In genomic region chr6:11459002-11459658, GRCh38 we compare ENCODE assay signal across 12 cellular contexts.
DNase-seq lines count a peak whose midpoint lies in the region; ATAC-seq and TF ChIP-seq lines count a peak whose summit lies in the region.
"Had no signal": no experiment of that assay in that cellular context is flagged by ENCODE, and none has a peak within 500 bp of the region (broad histone marks: within the 10 kb centered on the region; RNA-seq: fewer than 3 reads in every experiment).

No MANE protein-coding gene starts in this region.

- no peaks in the 10 kb centered on the region for H3K9me3 ChIP-seq in esophagus squamous epithelium
- H3K9me3 ChIP-seq in CD4-positive, alpha-beta memory T cell (ENCODE audit: control insufficient read depth in 1 of 2, low read length in 2 of 2) = no peaks in the 10 kb centered on the region

- TF ChIP-seq CTCF in esophagus squamous epithelium (IDR thresholded peaks at IDR 0.05) = no peak

- H3K27me3 Mint-ChIP-seq in activated CD4-positive, alpha-beta memory T cell treated with anti-CD3 and anti-CD28 coated beads for 36 hours = no peaks in the 10 kb centered on the region
- peaks cover 6% of the 10 kb centered on the region for H3K27me3 Mint-ChIP-seq in activated CD4-positive, alpha-beta memory T cell treated with anti-CD3 and anti-CD28 coated beads, Interleukin-2, amount 10 ng/mL, durations not matched to agents 7 days and 5 days
- H3K27me3 Mint-ChIP-seq in CD4-positive, alpha-beta memory T cell = peaks cover 0 to 3% of the 10 kb centered on the region in 2 donors
- H3K27me3 Mint-ChIP-seq: brain had no signal

- no peak for TF ChIP-seq POLR2A in esophagus squamous epithelium (IDR thresholded peaks at IDR 0.05)

- H3K4me3 ChIP-seq in esophagus squamous epithelium = no peak overlapping the region
- no peak overlapping the region for H3K4me3 ChIP-seq in CD4-positive, alpha-beta memory T cell (ENCODE audit: low read length in 2 of 2)

- DNase-seq in activated CD4-positive, alpha-beta memory T cell treated with anti-CD3 and anti-CD28 coated beads for 36 hours = peak; percentile 41
- DNase-seq in activated CD4-positive, alpha-beta memory T cell treated with anti-CD3 and anti-CD28 coated beads, Interleukin-2, amount 10 ng/mL, durations not matched to agents 7 days and 5 days = no peak
- peak; percentile 36 for DNase-seq in left kidney (ENCODE audit: low read depth, low spot score)
- DNase-seq in esophagus squamous epithelium (lab: John Stamatoyannopoulos, UW) = no peak
- DNase-seq in CD4-positive, alpha-beta memory T cell = no peak
- DNase-seq in HT-29 (ENCODE audit: low spot score) = no peak
- DNase-seq: head of caudate nucleus, NCI-H187, occipital lobe had no signal

- H3K9me3 Mint-ChIP-seq in activated CD4-positive, alpha-beta memory T cell treated with anti-CD3 and anti-CD28 coated beads for 36 hours = peaks cover 6% of the 10 kb centered on the region
- H3K9me3 Mint-ChIP-seq in activated CD4-positive, alpha-beta memory T cell treated with anti-CD3 and anti-CD28 coated beads, Interleukin-2, amount 10 ng/mL, durations not matched to agents 7 days and 5 days = peaks cover 2% of the 10 kb centered on the region
- peaks cover 0 to 3% (median 0%) of the 10 kb centered on the region in 8 donors for H3K9me3 Mint-ChIP-seq in CD4-positive, alpha-beta memory T cell

- H3K27ac ChIP-seq in esophagus squamous epithelium = no peak overlapping the region
- H3K27ac ChIP-seq in CD4-positive, alpha-beta memory T cell (ENCODE audit: low read depth, low read length) = no peak overlapping the region

- POLR2A ChIA-PET in activated CD4-positive, alpha-beta memory T cell treated with anti-CD3 and anti-CD28 coated beads for 36 hours (lab: Charles Lee) = interaction anchor here (0.7 to 3.0 kb wide), 8 partner anchors 46 to 235 kb away, joined by 3 to 20 read pairs (median 6); partner anchors contain the start of gene NEDD9
- POLR2A ChIA-PET in activated CD4-positive, alpha-beta memory T cell treated with anti-CD3 and anti-CD28 coated beads, Interleukin-2, amount 10 ng/mL, durations not matched to agents 7 days and 5 days (lab: Charles Lee) = interaction anchor here (1.2 to 1.8 kb wide), 2 partner anchors 30 to 37 kb away, joined by 3 to 6 read pairs; no protein-coding TSS in a partner anchor
- POLR2A ChIA-PET in CD4-positive, alpha-beta memory T cell (lab: Charles Lee; ENCODE audit: partially characterized antibody) = interaction anchor here (1.4 kb wide), 1 partner anchor 235 kb away, joined by 4 read pairs; no protein-coding TSS in a partner anchor

- no peaks in the 10 kb centered on the region for H3K4me1 ChIP-seq in esophagus squamous epithelium
- H3K4me1 ChIP-seq in CD4-positive, alpha-beta memory T cell (ENCODE audit: insufficient read depth, low read length) = peaks cover 19% of the 10 kb centered on the region

- 70 to 89% methylated on average over 2 of the region's 2 CpGs for WGBS in esophagus squamous epithelium, 2 donors

- H3K4me1 Mint-ChIP-seq in activated CD4-positive, alpha-beta memory T cell treated with anti-CD3 and anti-CD28 coated beads for 36 hours (ENCODE audit: low read depth) = peaks cover 36% of the 10 kb centered on the region
- H3K4me1 Mint-ChIP-seq in activated CD4-positive, alpha-beta memory T cell treated with anti-CD3 and anti-CD28 coated beads, Interleukin-2, amount 10 ng/mL, durations not matched to agents 7 days and 5 days = peaks cover 24% of the 10 kb centered on the region
- peaks cover 16 to 25% (median 22%) of the 10 kb centered on the region in 4 donors for H3K4me1 Mint-ChIP-seq in CD4-positive, alpha-beta memory T cell
- H3K4me1 Mint-ChIP-seq: brain had no signal

- no peaks in the 10 kb centered on the region for H3K36me3 ChIP-seq in esophagus squamous epithelium
- no peaks in the 10 kb centered on the region for H3K36me3 ChIP-seq in CD4-positive, alpha-beta memory T cell (ENCODE audit: insufficient read depth, low read length)

- peak; percentile 57 for ATAC-seq in GM21447 (IDR thresholded peaks at IDR 0.05; ENCODE audit: unreplicated experiment)
- peak; percentile 61 for ATAC-seq in HG03354 (IDR thresholded peaks at IDR 0.05; ENCODE audit: poor library complexity, severe bottlenecking, unreplicated experiment)

- H3K27me3 ChIP-seq in esophagus squamous epithelium = no peaks in the 10 kb centered on the region
- H3K27me3 ChIP-seq in CD4-positive, alpha-beta memory T cell (ENCODE audit: insufficient read depth, low read length) = no peaks in the 10 kb centered on the region

- CTCF ChIA-PET in activated CD4-positive, alpha-beta memory T cell treated with anti-CD3 and anti-CD28 coated beads for 36 hours (lab: Charles Lee) = interaction anchor here (1.0 to 2.8 kb wide), 5 partner anchors 27 to 315 kb away, joined by 3 to 18 read pairs (median 4); no protein-coding TSS in a partner anchor
- CTCF ChIA-PET in activated CD4-positive, alpha-beta memory T cell treated with anti-CD3 and anti-CD28 coated beads, Interleukin-2, amount 10 ng/mL, durations not matched to agents 7 days and 5 days (lab: Charles Lee) = interaction anchor here (0.7 to 1.5 kb wide), 4 partner anchors 37 to 287 kb away, joined by 3 to 4 read pairs (median 3); no protein-coding TSS in a partner anchor
- CTCF ChIA-PET in CD4-positive, alpha-beta memory T cell (lab: Charles Lee; ENCODE audit: partially characterized antibody) = interaction anchor here (0.7 to 2.3 kb wide), 6 partner anchors 9 to 315 kb away, joined by 3 to 8 read pairs (median 4); no protein-coding TSS in a partner anchor

- no peaks in the 10 kb centered on the region for H3K36me3 Mint-ChIP-seq in activated CD4-positive, alpha-beta memory T cell treated with anti-CD3 and anti-CD28 coated beads for 36 hours
- H3K36me3 Mint-ChIP-seq in activated CD4-positive, alpha-beta memory T cell treated with anti-CD3 and anti-CD28 coated beads, Interleukin-2, amount 10 ng/mL, durations not matched to agents 7 days and 5 days (ENCODE audit: low read depth) = peaks cover 3% of the 10 kb centered on the region
- H3K36me3 Mint-ChIP-seq in CD4-positive, alpha-beta memory T cell = no peaks in the 10 kb centered on the region
- H3K36me3 Mint-ChIP-seq: brain had no signal

- intact Hi-C loops in activated CD4-positive, alpha-beta memory T cell treated with anti-CD3 and anti-CD28 coated beads for 36 hours (cut with micrococcal nuclease) = no loop called here
- intact Hi-C loops in esophagus squamous epithelium (cut with DNase I) = no loop called here
- intact Hi-C loops in CD4-positive, alpha-beta memory T cell (cut with micrococcal nuclease) = no loop called here

- H3K27ac Mint-ChIP-seq in activated CD4-positive, alpha-beta memory T cell treated with anti-CD3 and anti-CD28 coated beads for 36 hours = peak overlapping the region; percentile 90
- H3K27ac Mint-ChIP-seq in activated CD4-positive, alpha-beta memory T cell treated with anti-CD3 and anti-CD28 coated beads, Interleukin-2, amount 10 ng/mL, durations not matched to agents 7 days and 5 days = no peak overlapping the region
- H3K27ac Mint-ChIP-seq in CD4-positive, alpha-beta memory T cell = no peak overlapping the region
- H3K27ac Mint-ChIP-seq: brain had no signal

- H3K4me3 Mint-ChIP-seq in activated CD4-positive, alpha-beta memory T cell treated with anti-CD3 and anti-CD28 coated beads for 36 hours = no peak overlapping the region
- no peak overlapping the region for H3K4me3 Mint-ChIP-seq in activated CD4-positive, alpha-beta memory T cell treated with anti-CD3 and anti-CD28 coated beads, Interleukin-2, amount 10 ng/mL, durations not matched to agents 7 days and 5 days
- H3K4me3 Mint-ChIP-seq in CD4-positive, alpha-beta memory T cell = no peak overlapping the region
- H3K4me3 Mint-ChIP-seq: brain had no signal

Comparison
In these comparisons a context has a peak if more than half of its experiments do, and no peak if none do; other contexts are left out.
1. DNase-seq: peak in activated CD4-positive, alpha-beta memory T cell treated with anti-CD3 and anti-CD28 coated beads for 36 hours (single experiment) and left kidney (single experiment); none in activated CD4-positive, alpha-beta memory T cell treated with anti-CD3 and anti-CD28 coated beads, Interleukin-2, amount 10 ng/mL, durations not matched to agents 7 days and 5 days (single experiment), esophagus squamous epithelium (single experiment), CD4-positive, alpha-beta memory T cell (0 of 5) and HT-29 (single experiment).